Comparison of ENCODE assay signal across 10 cellular contexts in the genomic region with DNA sequence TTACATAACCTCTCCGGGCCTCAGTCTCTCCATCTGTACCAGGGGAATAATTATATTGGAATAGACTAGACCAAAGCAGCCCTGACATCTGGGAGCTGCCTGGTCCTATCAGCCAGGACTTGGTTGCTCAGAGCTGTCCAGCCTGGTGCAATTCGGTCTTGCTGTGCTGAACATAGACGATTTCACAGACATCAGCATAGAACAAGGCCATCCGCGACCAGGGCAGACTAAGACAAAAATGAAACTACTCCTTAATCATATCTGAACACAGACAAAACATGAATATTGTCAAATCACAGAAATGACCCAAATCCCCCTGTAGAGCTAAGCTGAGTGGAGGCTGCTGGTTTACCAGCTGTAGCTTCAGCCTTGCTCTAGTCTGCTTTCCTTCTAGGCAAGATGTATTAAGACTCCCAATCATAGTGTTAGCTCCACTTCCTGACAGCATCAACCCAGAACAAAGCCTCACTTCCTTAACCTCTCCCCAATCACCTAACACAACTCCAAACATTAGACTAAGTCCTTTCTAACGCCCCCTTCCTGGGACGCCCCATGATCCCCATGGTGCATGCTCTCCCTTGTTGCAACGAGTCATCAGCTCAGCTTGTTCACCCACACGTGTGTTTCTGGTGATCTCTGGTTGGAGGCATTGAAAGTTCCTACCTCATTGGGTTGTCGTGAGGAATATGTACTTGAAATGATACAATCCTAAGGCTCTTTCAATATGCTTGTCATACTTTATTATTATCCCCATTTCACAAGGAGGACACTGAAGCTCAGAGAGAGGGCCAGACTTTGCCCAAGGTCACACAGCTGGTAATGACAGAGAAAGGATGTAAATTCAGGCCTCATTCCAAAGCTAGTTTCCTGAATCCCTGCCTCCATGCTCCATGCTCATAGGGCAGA. TPM values are rescaled to one million over a fixed set of nuclear protein-coding genes. Genes with fewer than 3 reads are reported as not detected.
DNase-seq lines count a peak whose midpoint lies in the region; ATAC-seq, FAIRE-seq and TF ChIP-seq lines count a peak whose summit lies in the region.
"Had no signal": no experiment of that assay in that cellular context is flagged by ENCODE, and none has a peak within 500 bp of the region (broad histone marks: within the 10 kb centered on the region; RNA-seq: fewer than 3 reads in every experiment).

No MANE protein-coding gene starts in this region.

- H3K4me3 ChIP-seq in NB4 (ENCODE audit: low read depth, low read length) (no peak overlapping the region), brain microvascular endothelial cell (ENCODE audit: low read depth, low read length) (no peak overlapping the region), osteoblast (ENCODE audit: insufficient read depth, low read length) (no peak overlapping the region)
- H3K4me3 ChIP-seq: SK-N-MC, tibial artery had no signal

- peaks cover 34% of the 10 kb centered on the region for H3K4me1 ChIP-seq in osteoblast (ENCODE audit: insufficient read depth, low read length)

- H4K20me1 ChIP-seq in osteoblast (ENCODE audit: insufficient read depth, low read length), result no peaks in the 10 kb centered on the region

- no peak for TF ChIP-seq CTCF in NB4 (IDR thresholded peaks at IDR 0.05; ENCODE audit: low read depth, low read length)
- TF ChIP-seq CTCF in brain microvascular endothelial cell (IDR thresholded peaks at IDR 0.05; ENCODE audit: low read depth, low read length, missing control alignments), result no peak
- no peak for TF ChIP-seq CTCF in osteoblast (IDR thresholded peaks at IDR 0.05; ENCODE audit: extremely low read depth, low read depth, low read length)

- H3K27ac ChIP-seq in brain microvascular endothelial cell, result peak overlapping the region; percentile 41
- peak overlapping the region; percentile 71 for H3K27ac ChIP-seq in osteoblast (ENCODE audit: low read depth, low read length)
- H3K27ac ChIP-seq: SK-N-MC, tibial artery had no signal

- FAIRE-seq in HTR-8/SVneo (lab: Jason Lieb, UNC), result no peak

- no peak for TF ChIP-seq POLR2A in NB4 (IDR thresholded peaks at IDR 0.05; ENCODE audit: extremely low read depth, insufficient read length)

- peak overlapping the region; percentile 20 for H2AFZ ChIP-seq in osteoblast (ENCODE audit: low read length)

- H3K36me3 Mint-ChIP-seq in T-helper 1 cell treated with Interleukin-12 subunit alpha and Interleukin-12 subunit beta and Interleukin-4 antibody, amounts not matched to agents 30 μg/mL and 1 μg/mL, for 36 hours (ENCODE audit: low read depth), result no peaks in the 10 kb centered on the region

- H3K27me3 ChIP-seq in brain microvascular endothelial cell (replicated peaks) (no peaks in the 10 kb centered on the region), osteoblast (ENCODE audit: insufficient read depth, low read length) (no peaks in the 10 kb centered on the region)

- H3K27me3 Mint-ChIP-seq in T-helper 1 cell treated with Interleukin-12 subunit alpha and Interleukin-12 subunit beta and Interleukin-4 antibody, amounts not matched to agents 30 μg/mL and 1 μg/mL, for 36 hours (ENCODE audit: low read depth), result no peaks in the 10 kb centered on the region

- no peaks in the 10 kb centered on the region for H3K36me3 ChIP-seq in brain microvascular endothelial cell (replicated peaks)
- H3K36me3 ChIP-seq in osteoblast (ENCODE audit: insufficient read depth, low read length), result no peaks in the 10 kb centered on the region
- H3K36me3 ChIP-seq: tibial artery had no signal

- no peak for DNase-seq in T-helper 1 cell
- DNase-seq in NB4 (ENCODE audit: low read depth), result peak; percentile 64
- peak; percentile 34 for DNase-seq in brain microvascular endothelial cell
- DNase-seq in osteoblast (ENCODE audit: insufficient read length, low spot score, missing footprints), result peak; percentile 83
- DNase-seq in G401 (ENCODE audit: low spot score), result no peak
- no peak for DNase-seq in HTR-8/SVneo (ENCODE audit: insufficient read length, low spot score)

- H3K9me3 ChIP-seq in osteoblast (ENCODE audit: low read depth, low read length), result no peaks in the 10 kb centered on the region
- H3K9me3 ChIP-seq: tibial artery had no signal

- peak overlapping the region; percentile 11 for H3K27ac Mint-ChIP-seq in T-helper 1 cell treated with Interleukin-12 subunit alpha and Interleukin-12 subunit beta and Interleukin-4 antibody, amounts not matched to agents 30 μg/mL and 1 μg/mL, for 36 hours

- in situ Hi-C loops in brain microvascular endothelial cell (cut with HindIII; ENCODE audit: low pct_ligation_motif_present, low sequenced_read_pairs), result no loop called here
- in situ Hi-C loops in G401 (cut with HindIII; ENCODE audit: low sequenced_read_pairs), result no loop called here

- peaks cover 42% of the 10 kb centered on the region for H3K4me1 Mint-ChIP-seq in T-helper 1 cell treated with Interleukin-12 subunit alpha and Interleukin-12 subunit beta and Interleukin-4 antibody, amounts not matched to agents 30 μg/mL and 1 μg/mL, for 36 hours (ENCODE audit: low read depth)

- H3K4me2 ChIP-seq in osteoblast (ENCODE audit: insufficient read depth, low read length), result peak overlapping the region; percentile 1

- H3K4me3 Mint-ChIP-seq in T-helper 1 cell treated with Interleukin-12 subunit alpha and Interleukin-12 subunit beta and Interleukin-4 antibody, amounts not matched to agents 30 μg/mL and 1 μg/mL, for 36 hours, result no peak overlapping the region

- no peaks in the 10 kb centered on the region for H3K9me3 Mint-ChIP-seq in T-helper 1 cell treated with Interleukin-12 subunit alpha and Interleukin-12 subunit beta and Interleukin-4 antibody, amounts not matched to agents 30 μg/mL and 1 μg/mL, for 36 hours

- no peak for ATAC-seq in GM18498 (IDR thresholded peaks at IDR 0.05; ENCODE audit: unreplicated experiment)

- H3K79me2 ChIP-seq in osteoblast (ENCODE audit: insufficient read depth, low read length), result peaks cover 3% of the 10 kb centered on the region

RNA-seq across cellular contexts. Expression of a gene that starts 3.5 kb away (rescaled TPM):
- 4.3 and 6.8 TPM in 2 replicates for total RNA-seq in osteoblast
- total RNA-seq in G401 (2014; rRNA removed; shearing (Covaris generic)), result 0.07 and 0.12 TPM in 2 replicates

Comparison
In these comparisons a context has a peak if more than half of its experiments do, and no peak if none do; other contexts are left out.
1. DNase-seq: peak in NB4 (single experiment), brain microvascular endothelial cell (single experiment) and osteoblast (single experiment); none in T-helper 1 cell (0 of 5), G401 (single experiment) and HTR-8/SVneo (single experiment).